Comparison of ENCODE assay signal across 8 cellular contexts in the genomic region with DNA sequence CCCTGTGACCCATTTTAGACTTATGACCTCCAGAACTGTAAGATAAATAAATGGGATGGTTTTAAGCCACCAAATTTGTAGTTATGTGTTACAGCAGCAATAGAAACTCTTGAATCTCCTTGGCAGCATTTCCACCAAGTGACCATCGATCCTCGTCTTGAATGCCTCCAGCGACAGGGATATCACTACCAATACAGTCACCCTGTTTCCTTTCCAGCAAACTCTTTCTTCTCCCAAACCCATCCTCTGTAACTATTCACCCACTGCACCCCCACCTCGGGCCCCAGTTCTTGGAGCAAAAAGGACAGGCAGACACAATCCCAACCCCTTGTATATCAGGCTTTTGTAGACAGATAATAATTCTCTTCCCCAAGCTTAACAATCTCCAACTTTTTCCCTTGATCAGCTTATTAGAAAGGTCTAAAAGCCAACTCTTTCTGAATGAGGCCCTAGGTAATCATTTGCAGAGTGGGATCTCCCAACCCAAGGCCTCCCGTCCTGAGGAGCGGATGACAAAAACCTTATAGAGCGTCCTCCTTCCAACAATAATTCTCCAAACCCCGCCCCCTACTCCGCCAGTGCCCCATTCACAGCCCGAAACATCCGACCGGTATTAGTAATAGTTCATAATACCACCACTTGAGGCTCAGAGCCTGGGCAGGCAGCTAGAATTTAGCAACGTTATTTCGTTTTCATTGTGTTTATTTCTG. TPM values are rescaled to one million over a fixed set of nuclear protein-coding genes. Genes with fewer than 3 reads are reported as not detected.
DNase-seq lines count a peak whose midpoint lies in the region; ATAC-seq and TF ChIP-seq lines count a peak whose summit lies in the region.

No MANE protein-coding gene starts in this region.

- H3K4me3 ChIP-seq in Panc1 (ENCODE audit: low read depth in 2 of 2, low read length in 2 of 2) (peak overlapping the region; percentile 61 to 76), endodermal cell (ENCODE audit: low read length) (peak overlapping the region; percentile 90)

- intact Hi-C loops in Panc1 (cut with micrococcal nuclease; ENCODE audit: unreplicated experiment) (loop anchor here (10.0 kb wide), 2 partner anchors 434 to 1726 kb away; a partner anchor contains a TSS), natural killer cell (cut with micrococcal nuclease) (loop anchor here (2.0 kb wide), 2 partner anchors 112 to 366 kb away; a partner anchor contains a TSS)
- intact Hi-C loops in activated T-helper 1 cell treated with anti-CD3 and anti-CD28 coated beads, Interleukin-12 subunit alpha, Interleukin-12 subunit beta, Interleukin-2, Interleukin-4 antibody, amounts not matched to agents 30 ng/mL and 10 ng/mL and 1 ng/mL, durations not matched to agents 14 hours and 24 hours and 36 hours (cut with micrococcal nuclease): loop anchor here (1.0 kb wide), 1 partner anchor 10 kb away; no protein-coding TSS in a partner anchor

- no peak overlapping the region for H3K9ac ChIP-seq in endodermal cell (ENCODE audit: extremely low read depth, low read length, poor library complexity, severe bottlenecking)

- H3K27me3 ChIP-seq in Panc1 (ENCODE audit: control insufficient read depth, insufficient read depth, low read length): no peaks in the 10 kb centered on the region
- H3K27me3 ChIP-seq in endodermal cell (ENCODE audit: control insufficient read depth, insufficient read depth, low read length, poor library complexity, severe bottlenecking): no peaks in the 10 kb centered on the region

- H3K36me3 ChIP-seq in Panc1 (ENCODE audit: control insufficient read depth, insufficient read depth, low read length): no peaks in the 10 kb centered on the region
- H3K36me3 ChIP-seq in endodermal cell (ENCODE audit: control insufficient read depth, insufficient read depth, low read length): no peaks in the 10 kb centered on the region

- in situ Hi-C loops in Panc1 (cut with HindIII; ENCODE audit: low pct_unique_long_range_greater_than_20kb, low sequenced_read_pairs) (no loop called here), GM13976 (cut with MboI; ENCODE audit: low sequenced_read_pairs, unreplicated experiment) (loop anchor here (10.0 kb wide), 1 partner anchor 214 kb away; no protein-coding TSS in a partner anchor)

- peak overlapping the region; percentile 72 for H3K27ac ChIP-seq in Panc1 (ENCODE audit: low read length)
- H3K27ac ChIP-seq in endodermal cell (ENCODE audit: low read depth, low read length): no peak overlapping the region

- H3K36me3 Mint-ChIP-seq in endodermal cell (ENCODE audit: low read depth) (no peaks in the 10 kb centered on the region), natural killer cell (no peaks in the 10 kb centered on the region)
- no peaks in the 10 kb centered on the region for H3K36me3 Mint-ChIP-seq in activated T-helper 1 cell treated with anti-CD3 and anti-CD28 coated beads, Interleukin-12 subunit alpha, Interleukin-12 subunit beta, Interleukin-2, Interleukin-4 antibody, amounts not matched to agents 30 ng/mL and 10 ng/mL and 1 ng/mL, durations not matched to agents 14 hours and 24 hours and 36 hours (ENCODE audit: low read depth)

- ATAC-seq in HG03280 (IDR thresholded peaks at IDR 0.05; ENCODE audit: unreplicated experiment) (peak; percentile 24), Panc1 (peak; percentile 54), natural killer cell (peak; percentile 9 to 21 (median 18))

- 26 to 53% methylated on average over 6 to 14 of the region's 14 CpGs for WGBS in endodermal cell (ENCODE audit: insufficient coverage in 1 of 2, insufficient read length in 1 of 2), 2 experiments

- H3K27ac Mint-ChIP-seq in endodermal cell: no peak overlapping the region
- no peak overlapping the region for H3K27ac Mint-ChIP-seq in natural killer cell
- H3K27ac Mint-ChIP-seq in activated T-helper 1 cell treated with anti-CD3 and anti-CD28 coated beads, Interleukin-12 subunit alpha, Interleukin-12 subunit beta, Interleukin-2, Interleukin-4 antibody, amounts not matched to agents 30 ng/mL and 10 ng/mL and 1 ng/mL, durations not matched to agents 14 hours and 24 hours and 36 hours: no peak overlapping the region

- DNase-seq in COLO668 (lab: John Stamatoyannopoulos, UW; ENCODE audit: unreplicated experiment): peak; percentile 35
- DNase-seq in GM19240 (ENCODE audit: insufficient read length, low spot score): peak; percentile 43
- no peak for DNase-seq in Panc1 (ENCODE audit: low read depth, low spot score)
- DNase-seq in endodermal cell: no peak
- DNase-seq in natural killer cell: no peak
- no peak for DNase-seq in GM13976 (ENCODE audit: low spot score)
- no peak for DNase-seq in activated T-helper 1 cell treated with anti-CD3 and anti-CD28 coated beads, Interleukin-12 subunit alpha, Interleukin-12 subunit beta, Interleukin-2, Interleukin-4 antibody, amounts not matched to agents 30 ng/mL and 10 ng/mL and 1 ng/mL, durations not matched to agents 14 hours and 24 hours and 36 hours (ENCODE audit: low spot score)

- POLR2A ChIA-PET in Panc1 (lab: Charles Lee): no interaction called here

- H3K9me3 ChIP-seq in Panc1 (ENCODE audit: control insufficient read depth, insufficient read depth, low read depth, low read length) (no peaks in the 10 kb centered on the region), endodermal cell (ENCODE audit: control insufficient read depth, low read length) (no peaks in the 10 kb centered on the region)

- H3K9me3 Mint-ChIP-seq in endodermal cell (no peaks in the 10 kb centered on the region), natural killer cell (no peaks in the 10 kb centered on the region)
- no peaks in the 10 kb centered on the region for H3K9me3 Mint-ChIP-seq in activated T-helper 1 cell treated with anti-CD3 and anti-CD28 coated beads, Interleukin-12 subunit alpha, Interleukin-12 subunit beta, Interleukin-2, Interleukin-4 antibody, amounts not matched to agents 30 ng/mL and 10 ng/mL and 1 ng/mL, durations not matched to agents 14 hours and 24 hours and 36 hours

- H3K4me1 Mint-ChIP-seq in endodermal cell (peaks cover 8% of the 10 kb centered on the region), natural killer cell (peaks cover 0 to 5% of the 10 kb centered on the region in 2 donors)
- H3K4me1 Mint-ChIP-seq in activated T-helper 1 cell treated with anti-CD3 and anti-CD28 coated beads, Interleukin-12 subunit alpha, Interleukin-12 subunit beta, Interleukin-2, Interleukin-4 antibody, amounts not matched to agents 30 ng/mL and 10 ng/mL and 1 ng/mL, durations not matched to agents 14 hours and 24 hours and 36 hours (ENCODE audit: low read depth): peaks cover 13% of the 10 kb centered on the region

- CTCF ChIA-PET in Panc1 (lab: Charles Lee): no interaction called here

- H3K4me3 Mint-ChIP-seq in endodermal cell: no peak overlapping the region
- no peak overlapping the region for H3K4me3 Mint-ChIP-seq in natural killer cell
- H3K4me3 Mint-ChIP-seq in activated T-helper 1 cell treated with anti-CD3 and anti-CD28 coated beads, Interleukin-12 subunit alpha, Interleukin-12 subunit beta, Interleukin-2, Interleukin-4 antibody, amounts not matched to agents 30 ng/mL and 10 ng/mL and 1 ng/mL, durations not matched to agents 14 hours and 24 hours and 36 hours: no peak overlapping the region

- peaks cover 15% of the 10 kb centered on the region for H3K27me3 Mint-ChIP-seq in endodermal cell (ENCODE audit: insufficient read depth)
- no peaks in the 10 kb centered on the region for H3K27me3 Mint-ChIP-seq in natural killer cell (ENCODE audit: low read depth in 2 of 2)
- peaks cover 7% of the 10 kb centered on the region for H3K27me3 Mint-ChIP-seq in activated T-helper 1 cell treated with anti-CD3 and anti-CD28 coated beads, Interleukin-12 subunit alpha, Interleukin-12 subunit beta, Interleukin-2, Interleukin-4 antibody, amounts not matched to agents 30 ng/mL and 10 ng/mL and 1 ng/mL, durations not matched to agents 14 hours and 24 hours and 36 hours (ENCODE audit: insufficient read depth)

- TF ChIP-seq CTCF in Panc1 (IDR thresholded peaks at IDR 0.05) (no peak), endodermal cell (conservative IDR thresholded peaks at IDR 0.05) (no peak), natural killer cell (IDR thresholded peaks at IDR 0.05) (no peak), GM13976 (IDR thresholded peaks at IDR 0.05; ENCODE audit: borderline replicate concordance, control extremely low read depth, extremely low read depth, insufficient read depth, missing control alignments) (no peak)

- H3K4me1 ChIP-seq in Panc1 (ENCODE audit: control insufficient read depth, insufficient read depth, low read length): no peaks in the 10 kb centered on the region
- no peaks in the 10 kb centered on the region for H3K4me1 ChIP-seq in endodermal cell (ENCODE audit: control insufficient read depth, insufficient read depth, low read length)

- no TSS peak for BruUV-seq in Panc1 (replicated peaks; lab: Mats Ljungman, UMichigan)

RNA-seq across cellular contexts. Expression of a gene that starts 14.7 kb away (rescaled TPM):
- total RNA-seq in Panc1 (2021; ENCODE audit: unreplicated experiment): 0.72 TPM
- 5.0 TPM for polyA plus RNA-seq in Panc1 (2012; ENCODE audit: insufficient read length)
- total RNA-seq in endodermal cell: 1 to 10 TPM; 5.9 to 9.1 TPM
- 2.1 TPM for polyA plus RNA-seq in endodermal cell (2013, experiment 1 of 2)
- polyA plus RNA-seq in endodermal cell (2013, experiment 2 of 2): 2.4 TPM
- not detected for total RNA-seq in natural killer cell
- 0.26 TPM in 1 of 2 replicates, not detected in the other for total RNA-seq in activated T-helper 1 cell treated with anti-CD3 and anti-CD28 coated beads, Interleukin-12 subunit alpha, Interleukin-12 subunit beta, Interleukin-2, Interleukin-4 antibody, amounts not matched to agents 30 ng/mL and 10 ng/mL and 1 ng/mL, durations not matched to agents 14 hours and 24 hours and 36 hours

RNA-seq across cellular contexts. Expression of a gene that starts 54.1 kb away (rescaled TPM):
- total RNA-seq in Panc1 (2021; ENCODE audit: unreplicated experiment) (47.7 TPM), endodermal cell (10 to 100 TPM; 22.6 to 31.3 TPM), natural killer cell (10 to 100 TPM; 36.5 to 44.4 (median 43.7) TPM)
- polyA plus RNA-seq in Panc1 (2012; ENCODE audit: insufficient read length): 45.3 TPM
- polyA plus RNA-seq in endodermal cell (2013, experiment 1 of 2): 60.5 TPM
- 63.1 TPM for polyA plus RNA-seq in endodermal cell (2013, experiment 2 of 2)
- total RNA-seq in activated T-helper 1 cell treated with anti-CD3 and anti-CD28 coated beads, Interleukin-12 subunit alpha, Interleukin-12 subunit beta, Interleukin-2, Interleukin-4 antibody, amounts not matched to agents 30 ng/mL and 10 ng/mL and 1 ng/mL, durations not matched to agents 14 hours and 24 hours and 36 hours: 29.1 and 29.7 TPM in 2 replicates

RNA-seq across cellular contexts. Expression of a gene that starts 59.4 kb away (rescaled TPM):
- total RNA-seq in Panc1 (2021; ENCODE audit: unreplicated experiment) (0.39 TPM), endodermal cell (not detected), natural killer cell (under 1 TPM in 1 of 3 donors, not detected in 2; 0.14 TPM)
- polyA plus RNA-seq in Panc1 (2012; ENCODE audit: insufficient read length): not detected
- not detected for polyA plus RNA-seq in endodermal cell (2013, experiment 1 of 2)
- not detected for polyA plus RNA-seq in endodermal cell (2013, experiment 2 of 2)
- total RNA-seq in activated T-helper 1 cell treated with anti-CD3 and anti-CD28 coated beads, Interleukin-12 subunit alpha, Interleukin-12 subunit beta, Interleukin-2, Interleukin-4 antibody, amounts not matched to agents 30 ng/mL and 10 ng/mL and 1 ng/mL, durations not matched to agents 14 hours and 24 hours and 36 hours: 11.4 and 11.5 TPM in 2 replicates

Comparison
In these comparisons a context has a peak if more than half of its experiments do, and no peak if none do; other contexts are left out.
1. DNase-seq: peak in COLO668 (single experiment) and GM19240 (single experiment); none in Panc1 (single experiment), endodermal cell (single experiment), natural killer cell (single experiment), GM13976 (single experiment) and activated T-helper 1 cell treated with anti-CD3 and anti-CD28 coated beads, Interleukin-12 subunit alpha, Interleukin-12 subunit beta, Interleukin-2, Interleukin-4 antibody, amounts not matched to agents 30 ng/mL and 10 ng/mL and 1 ng/mL, durations not matched to agents 14 hours and 24 hours and 36 hours (single experiment).
2. Peak in every context shown above with its lines, with median percentiles within 50 percentile points of each other: ATAC-seq.